Comparison of ENCODE assay signal across 1 cellular context in the genomic region with DNA sequence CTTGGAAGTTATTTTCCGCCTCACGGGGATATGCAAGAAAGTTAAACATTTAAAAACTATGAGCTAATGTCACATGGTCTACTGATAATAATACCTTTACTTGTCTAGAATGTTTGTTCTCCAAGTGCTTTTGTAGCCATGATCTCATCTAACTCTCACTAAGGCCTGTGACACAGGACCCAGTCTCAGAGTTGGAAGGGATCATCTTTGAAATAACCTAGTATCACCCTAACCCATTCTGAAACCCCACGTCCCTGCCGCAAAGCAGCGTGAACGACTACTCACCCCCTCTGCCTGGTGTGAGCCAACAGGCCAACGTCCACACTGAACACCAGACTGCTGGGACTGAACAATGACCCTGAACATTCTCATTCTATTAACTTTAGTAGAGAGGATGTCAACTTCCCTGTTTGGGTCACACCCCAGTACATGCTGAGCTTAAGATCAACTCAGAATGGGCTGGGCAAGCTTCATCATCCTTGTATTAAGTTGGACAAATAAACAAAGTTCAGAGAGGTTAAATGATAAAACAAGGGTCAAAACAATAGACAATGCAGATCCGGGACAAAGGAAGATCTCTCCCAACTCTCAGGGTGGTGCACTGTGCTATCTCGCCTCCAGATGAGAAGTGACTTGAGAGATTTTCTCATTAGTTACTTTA.
TF ChIP-seq lines count a peak whose summit lies in the region.

No MANE protein-coding gene starts in this region.

TF ChIP-seq in HepG2, 621 proteins besides CTCF, POLR2A, EP300 and RAD21 (continued from another document and continues in another):
- TF ChIP-seq, protein P1, sequence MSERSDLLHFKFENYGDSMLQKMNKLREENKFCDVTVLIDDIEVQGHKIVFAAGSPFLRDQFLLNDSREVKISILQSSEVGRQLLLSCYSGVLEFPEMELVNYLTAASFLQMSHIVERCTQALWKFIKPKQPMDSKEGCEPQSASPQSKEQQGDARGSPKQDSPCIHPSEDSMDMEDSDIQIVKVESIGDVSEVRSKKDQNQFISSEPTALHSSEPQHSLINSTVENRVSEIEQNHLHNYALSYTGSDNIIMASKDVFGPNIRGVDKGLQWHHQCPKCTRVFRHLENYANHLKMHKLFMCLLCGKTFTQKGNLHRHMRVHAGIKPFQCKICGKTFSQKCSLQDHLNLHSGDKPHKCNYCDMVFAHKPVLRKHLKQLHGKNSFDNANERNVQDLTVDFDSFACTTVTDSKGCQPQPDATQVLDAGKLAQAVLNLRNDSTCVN (CRISPR knock-in tag; IDR thresholded peaks at IDR 0.05; ENCODE audit: borderline replicate concordance), result 0 out of 2 replicates have a peak, but pooled peaks have one; percentile 36
- no peak for TF ChIP-seq ZNF737 (CRISPR knock-in tag; IDR thresholded peaks at IDR 0.05; ENCODE audit: borderline replicate concordance)
- peak; percentile 99 for TF ChIP-seq SOX5 (CRISPR knock-in tag; IDR thresholded peaks at IDR 0.05; ENCODE audit: borderline replicate concordance)
- TF ChIP-seq, protein P2, sequence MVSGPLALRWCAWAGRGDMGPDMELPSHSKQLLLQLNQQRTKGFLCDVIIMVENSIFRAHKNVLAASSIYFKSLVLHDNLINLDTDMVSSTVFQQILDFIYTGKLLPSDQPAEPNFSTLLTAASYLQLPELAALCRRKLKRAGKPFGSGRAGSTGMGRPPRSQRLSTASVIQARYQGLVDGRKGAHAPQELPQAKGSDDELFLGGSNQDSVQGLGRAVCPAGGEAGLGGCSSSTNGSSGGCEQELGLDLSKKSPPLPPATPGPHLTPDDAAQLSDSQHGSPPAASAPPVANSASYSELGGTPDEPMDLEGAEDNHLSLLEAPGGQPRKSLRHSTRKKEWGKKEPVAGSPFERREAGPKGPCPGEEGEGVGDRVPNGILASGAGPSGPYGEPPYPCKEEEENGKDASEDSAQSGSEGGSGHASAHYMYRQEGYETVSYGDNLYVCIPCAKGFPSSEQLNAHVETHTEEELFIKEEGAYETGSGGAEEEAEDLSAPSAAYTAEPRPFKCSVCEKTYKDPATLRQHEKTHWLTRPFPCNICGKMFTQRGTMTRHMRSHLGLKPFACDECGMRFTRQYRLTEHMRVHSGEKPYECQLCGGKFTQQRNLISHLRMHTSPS (CRISPR knock-in tag; IDR thresholded peaks at IDR 0.05; ENCODE audit: low read depth), result no peak
- TF ChIP-seq GATA4 (IDR thresholded peaks at IDR 0.05; ENCODE audit: borderline replicate concordance, low read depth), result peak; percentile 69; the same call in 1 of the 2 replicates
- TF ChIP-seq BCL6 (CRISPR knock-in tag; IDR thresholded peaks at IDR 0.05), result peak; percentile 81
- peak; percentile 46; the same call in 1 of the 2 replicates for TF ChIP-seq CEBPB (IDR thresholded peaks at IDR 0.05; ENCODE audit: borderline replicate concordance, low read depth, low read length)
- TF ChIP-seq SMAD3 (CRISPR knock-in tag; IDR thresholded peaks at IDR 0.05), result no peak
- TF ChIP-seq ZNF570 (CRISPR knock-in tag; IDR thresholded peaks at IDR 0.05; ENCODE audit: borderline replicate concordance), result no peak
- TF ChIP-seq KLF6 (CRISPR knock-in tag; IDR thresholded peaks at IDR 0.05), result 0 out of 2 replicates have a peak, but pooled peaks have one; percentile 19
- TF ChIP-seq, protein P3, sequence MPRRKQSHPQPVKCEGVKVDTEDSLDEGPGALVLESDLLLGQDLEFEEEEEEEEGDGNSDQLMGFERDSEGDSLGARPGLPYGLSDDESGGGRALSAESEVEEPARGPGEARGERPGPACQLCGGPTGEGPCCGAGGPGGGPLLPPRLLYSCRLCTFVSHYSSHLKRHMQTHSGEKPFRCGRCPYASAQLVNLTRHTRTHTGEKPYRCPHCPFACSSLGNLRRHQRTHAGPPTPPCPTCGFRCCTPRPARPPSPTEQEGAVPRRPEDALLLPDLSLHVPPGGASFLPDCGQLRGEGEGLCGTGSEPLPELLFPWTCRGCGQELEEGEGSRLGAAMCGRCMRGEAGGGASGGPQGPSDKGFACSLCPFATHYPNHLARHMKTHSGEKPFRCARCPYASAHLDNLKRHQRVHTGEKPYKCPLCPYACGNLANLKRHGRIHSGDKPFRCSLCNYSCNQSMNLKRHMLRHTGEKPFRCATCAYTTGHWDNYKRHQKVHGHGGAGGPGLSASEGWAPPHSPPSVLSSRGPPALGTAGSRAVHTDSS (CRISPR knock-in tag; conservative IDR thresholded peaks at IDR 0.05), result no peak
- no peak for TF ChIP-seq ZNF354B (CRISPR knock-in tag; IDR thresholded peaks at IDR 0.05)
- no peak for TF ChIP-seq ZNF562 (CRISPR knock-in tag; IDR thresholded peaks at IDR 0.05; ENCODE audit: borderline replicate concordance)
- no peak for TF ChIP-seq ZNF619 (CRISPR knock-in tag; IDR thresholded peaks at IDR 0.05)
- TF ChIP-seq, protein P4, sequence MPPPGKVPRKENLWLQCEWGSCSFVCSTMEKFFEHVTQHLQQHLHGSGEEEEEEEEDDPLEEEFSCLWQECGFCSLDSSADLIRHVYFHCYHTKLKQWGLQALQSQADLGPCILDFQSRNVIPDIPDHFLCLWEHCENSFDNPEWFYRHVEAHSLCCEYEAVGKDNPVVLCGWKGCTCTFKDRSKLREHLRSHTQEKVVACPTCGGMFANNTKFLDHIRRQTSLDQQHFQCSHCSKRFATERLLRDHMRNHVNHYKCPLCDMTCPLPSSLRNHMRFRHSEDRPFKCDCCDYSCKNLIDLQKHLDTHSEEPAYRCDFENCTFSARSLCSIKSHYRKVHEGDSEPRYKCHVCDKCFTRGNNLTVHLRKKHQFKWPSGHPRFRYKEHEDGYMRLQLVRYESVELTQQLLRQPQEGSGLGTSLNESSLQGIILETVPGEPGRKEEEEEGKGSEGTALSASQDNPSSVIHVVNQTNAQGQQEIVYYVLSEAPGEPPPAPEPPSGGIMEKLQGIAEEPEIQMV (CRISPR knock-in tag; IDR thresholded peaks at IDR 0.05; ENCODE audit: low read depth), result 0 out of 2 replicates have a peak, but pooled peaks have one; percentile 60
- TF ChIP-seq, protein P5, sequence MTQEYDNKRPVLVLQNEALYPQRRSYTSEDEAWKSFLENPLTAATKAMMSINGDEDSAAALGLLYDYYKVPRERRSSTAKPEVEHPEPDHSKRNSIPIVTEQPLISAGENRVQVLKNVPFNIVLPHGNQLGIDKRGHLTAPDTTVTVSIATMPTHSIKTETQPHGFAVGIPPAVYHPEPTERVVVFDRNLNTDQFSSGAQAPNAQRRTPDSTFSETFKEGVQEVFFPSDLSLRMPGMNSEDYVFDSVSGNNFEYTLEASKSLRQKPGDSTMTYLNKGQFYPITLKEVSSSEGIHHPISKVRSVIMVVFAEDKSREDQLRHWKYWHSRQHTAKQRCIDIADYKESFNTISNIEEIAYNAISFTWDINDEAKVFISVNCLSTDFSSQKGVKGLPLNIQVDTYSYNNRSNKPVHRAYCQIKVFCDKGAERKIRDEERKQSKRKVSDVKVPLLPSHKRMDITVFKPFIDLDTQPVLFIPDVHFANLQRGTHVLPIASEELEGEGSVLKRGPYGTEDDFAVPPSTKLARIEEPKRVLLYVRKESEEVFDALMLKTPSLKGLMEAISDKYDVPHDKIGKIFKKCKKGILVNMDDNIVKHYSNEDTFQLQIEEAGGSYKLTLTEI (CRISPR knock-in tag; conservative IDR thresholded peaks at IDR 0.05), result no peak
- no peak for TF ChIP-seq ZNF773 (CRISPR knock-in tag; IDR thresholded peaks at IDR 0.05; ENCODE audit: borderline replicate concordance)
- peak; percentile 62; the same call in 1 of the 2 replicates for TF ChIP-seq SIN3A (IDR thresholded peaks at IDR 0.05; ENCODE audit: borderline replicate concordance, low read depth, low read length)
- TF ChIP-seq, protein P6, sequence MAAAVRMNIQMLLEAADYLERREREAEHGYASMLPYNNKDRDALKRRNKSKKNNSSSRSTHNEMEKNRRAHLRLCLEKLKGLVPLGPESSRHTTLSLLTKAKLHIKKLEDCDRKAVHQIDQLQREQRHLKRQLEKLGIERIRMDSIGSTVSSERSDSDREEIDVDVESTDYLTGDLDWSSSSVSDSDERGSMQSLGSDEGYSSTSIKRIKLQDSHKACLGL (CRISPR knock-in tag; IDR thresholded peaks at IDR 0.05), result no peak
- no peak; the same call in 1 of the 2 replicates for TF ChIP-seq SATB2 (CRISPR knock-in tag; IDR thresholded peaks at IDR 0.05)
- no peak for TF ChIP-seq ZNF207 (IDR thresholded peaks at IDR 0.05; ENCODE audit: borderline replicate concordance)
- TF ChIP-seq ZNF607 (CRISPR knock-in tag; IDR thresholded peaks at IDR 0.05; ENCODE audit: borderline replicate concordance), result no peak
- TF ChIP-seq KDM3A (CRISPR knock-in tag; IDR thresholded peaks at IDR 0.05; ENCODE audit: low read depth), result peak; percentile 89
- no peak for TF ChIP-seq ZNF564 (CRISPR knock-in tag; IDR thresholded peaks at IDR 0.05)
- TF ChIP-seq NKX3-1 (CRISPR knock-in tag; IDR thresholded peaks at IDR 0.05), result 0 out of 2 replicates have a peak, but pooled peaks have one; percentile 69
- TF ChIP-seq, protein P7, sequence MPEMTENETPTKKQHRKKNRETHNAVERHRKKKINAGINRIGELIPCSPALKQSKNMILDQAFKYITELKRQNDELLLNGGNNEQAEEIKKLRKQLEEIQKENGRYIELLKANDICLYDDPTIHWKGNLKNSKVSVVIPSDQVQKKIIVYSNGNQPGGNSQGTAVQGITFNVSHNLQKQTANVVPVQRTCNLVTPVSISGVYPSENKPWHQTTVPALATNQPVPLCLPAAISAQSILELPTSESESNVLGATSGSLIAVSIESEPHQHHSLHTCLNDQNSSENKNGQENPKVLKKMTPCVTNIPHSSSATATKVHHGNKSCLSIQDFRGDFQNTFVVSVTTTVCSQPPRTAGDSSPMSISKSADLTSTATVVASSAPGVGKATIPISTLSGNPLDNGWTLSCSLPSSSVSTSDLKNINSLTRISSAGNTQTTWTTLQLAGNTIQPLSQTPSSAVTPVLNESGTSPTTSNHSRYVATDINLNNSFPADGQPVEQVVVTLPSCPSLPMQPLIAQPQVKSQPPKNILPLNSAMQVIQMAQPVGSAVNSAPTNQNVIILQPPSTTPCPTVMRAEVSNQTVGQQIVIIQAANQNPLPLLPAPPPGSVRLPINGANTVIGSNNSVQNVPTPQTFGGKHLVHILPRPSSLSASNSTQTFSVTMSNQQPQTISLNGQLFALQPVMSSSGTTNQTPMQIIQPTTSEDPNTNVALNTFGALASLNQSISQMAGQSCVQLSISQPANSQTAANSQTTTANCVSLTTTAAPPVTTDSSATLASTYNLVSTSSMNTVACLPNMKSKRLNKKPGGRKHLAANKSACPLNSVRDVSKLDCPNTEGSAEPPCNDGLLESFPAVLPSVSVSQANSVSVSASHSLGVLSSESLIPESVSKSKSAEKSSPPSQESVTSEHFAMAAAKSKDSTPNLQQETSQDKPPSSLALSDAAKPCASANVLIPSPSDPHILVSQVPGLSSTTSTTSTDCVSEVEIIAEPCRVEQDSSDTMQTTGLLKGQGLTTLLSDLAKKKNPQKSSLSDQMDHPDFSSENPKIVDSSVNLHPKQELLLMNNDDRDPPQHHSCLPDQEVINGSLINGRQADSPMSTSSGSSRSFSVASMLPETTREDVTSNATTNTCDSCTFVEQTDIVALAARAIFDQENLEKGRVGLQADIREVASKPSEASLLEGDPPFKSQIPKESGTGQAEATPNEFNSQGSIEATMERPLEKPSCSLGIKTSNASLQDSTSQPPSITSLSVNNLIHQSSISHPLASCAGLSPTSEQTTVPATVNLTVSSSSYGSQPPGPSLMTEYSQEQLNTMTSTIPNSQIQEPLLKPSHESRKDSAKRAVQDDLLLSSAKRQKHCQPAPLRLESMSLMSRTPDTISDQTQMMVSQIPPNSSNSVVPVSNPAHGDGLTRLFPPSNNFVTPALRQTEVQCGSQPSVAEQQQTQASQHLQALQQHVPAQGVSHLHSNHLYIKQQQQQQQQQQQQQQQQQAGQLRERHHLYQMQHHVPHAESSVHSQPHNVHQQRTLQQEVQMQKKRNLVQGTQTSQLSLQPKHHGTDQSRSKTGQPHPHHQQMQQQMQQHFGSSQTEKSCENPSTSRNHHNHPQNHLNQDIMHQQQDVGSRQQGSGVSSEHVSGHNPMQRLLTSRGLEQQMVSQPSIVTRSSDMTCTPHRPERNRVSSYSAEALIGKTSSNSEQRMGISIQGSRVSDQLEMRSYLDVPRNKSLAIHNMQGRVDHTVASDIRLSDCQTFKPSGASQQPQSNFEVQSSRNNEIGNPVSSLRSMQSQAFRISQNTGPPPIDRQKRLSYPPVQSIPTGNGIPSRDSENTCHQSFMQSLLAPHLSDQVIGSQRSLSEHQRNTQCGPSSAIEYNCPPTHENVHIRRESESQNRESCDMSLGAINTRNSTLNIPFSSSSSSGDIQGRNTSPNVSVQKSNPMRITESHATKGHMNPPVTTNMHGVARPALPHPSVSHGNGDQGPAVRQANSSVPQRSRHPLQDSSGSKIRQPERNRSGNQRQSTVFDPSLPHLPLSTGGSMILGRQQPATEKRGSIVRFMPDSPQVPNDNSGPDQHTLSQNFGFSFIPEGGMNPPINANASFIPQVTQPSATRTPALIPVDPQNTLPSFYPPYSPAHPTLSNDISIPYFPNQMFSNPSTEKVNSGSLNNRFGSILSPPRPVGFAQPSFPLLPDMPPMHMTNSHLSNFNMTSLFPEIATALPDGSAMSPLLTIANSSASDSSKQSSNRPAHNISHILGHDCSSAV (CRISPR knock-in tag; IDR thresholded peaks at IDR 0.05; ENCODE audit: borderline replicate concordance), result no peak
- TF ChIP-seq, protein P8, sequence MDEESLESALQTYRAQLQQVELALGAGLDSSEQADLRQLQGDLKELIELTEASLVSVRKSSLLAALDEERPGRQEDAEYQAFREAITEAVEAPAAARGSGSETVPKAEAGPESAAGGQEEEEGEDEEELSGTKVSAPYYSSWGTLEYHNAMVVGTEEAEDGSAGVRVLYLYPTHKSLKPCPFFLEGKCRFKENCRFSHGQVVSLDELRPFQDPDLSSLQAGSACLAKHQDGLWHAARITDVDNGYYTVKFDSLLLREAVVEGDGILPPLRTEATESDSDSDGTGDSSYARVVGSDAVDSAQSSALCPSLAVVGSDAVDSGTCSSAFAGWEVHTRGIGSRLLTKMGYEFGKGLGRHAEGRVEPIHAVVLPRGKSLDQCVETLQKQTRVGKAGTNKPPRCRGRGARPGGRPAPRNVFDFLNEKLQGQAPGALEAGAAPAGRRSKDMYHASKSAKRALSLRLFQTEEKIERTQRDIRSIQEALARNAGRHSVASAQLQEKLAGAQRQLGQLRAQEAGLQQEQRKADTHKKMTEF (CRISPR knock-in tag; IDR thresholded peaks at IDR 0.05), result peak; percentile 36; the same call in 1 of the 2 replicates
